Comparison of ENCODE assay signal across 27 cellular contexts in genomic region chr2:35220471-35220870, GRCh38.
DNase-seq lines count a peak whose midpoint lies in the region; ATAC-seq and TF ChIP-seq lines count a peak whose summit lies in the region.
"Had no signal": no experiment of that assay in that cellular context is flagged by ENCODE, and none has a peak within 500 bp of the region (broad histone marks: within the 10 kb centered on the region; RNA-seq: fewer than 3 reads in every experiment).

No MANE protein-coding gene starts in this region.

- TF ChIP-seq CTCF in PC-9 (conservative IDR thresholded peaks at IDR 0.05), result no peak
- TF ChIP-seq CTCF in epithelial cell of proximal tubule (conservative IDR thresholded peaks at IDR 0.05; ENCODE audit: low read depth, low read length), result no peak
- TF ChIP-seq CTCF in gastroesophageal sphincter (IDR thresholded peaks at IDR 0.05), result no peak

- no peak for ATAC-seq in gastroesophageal sphincter
- ATAC-seq in GM21737 (IDR thresholded peaks at IDR 0.05; ENCODE audit: unreplicated experiment), result no peak
- ATAC-seq: activated T-cell treated with anti-CD3 and anti-CD28 coated beads, Interleukin-2, amount 50 U/mL, for 72 hours; heart right ventricle; left ventricle myocardium superior; natural killer cell; SK-N-SH treated with all-trans-retinoic acid at 6 μM for 48 hours; upper lobe of right lung had no signal

- no peaks in the 10 kb centered on the region for H3K36me3 ChIP-seq in PC-9 (ENCODE audit: low read depth)
- no peaks in the 10 kb centered on the region for H3K36me3 ChIP-seq in gastroesophageal sphincter
- H3K36me3 ChIP-seq: heart right ventricle, MG63, upper lobe of right lung had no signal

- POLR2A ChIA-PET in PC-9 (lab: Charles Lee; ENCODE audit: unreplicated experiment), result no interaction called here

- DNase-seq in DMS53 (lab: John Stamatoyannopoulos, UW), result peak; percentile 51
- DNase-seq in DMS53 treated with DMSO at 0.1 percent for 48 hours (lab: John Stamatoyannopoulos, UW; ENCODE audit: unreplicated experiment), result no peak
- peak; percentile 0 to 38 for DNase-seq in PC-9
- DNase-seq in epithelial cell of proximal tubule (ENCODE audit: low read depth), result peak; percentile 10
- DNase-seq in renal cortical epithelial cell (ENCODE audit: low read depth), result peak; percentile 64
- no peak for DNase-seq in LoVo (ENCODE audit: low spot score)
- DNase-seq: activated CD4-positive, alpha-beta T cell treated with anti-CD3 and anti-CD28 coated beads, Interleukin-2, amount 10 ng/mL, durations not matched to agents 24 days and 14 days; activated naive CD4-positive, alpha-beta T cell treated with anti-CD3 and anti-CD28 coated beads for 36 hours; activated T-cell treated with anti-CD3 and anti-CD28 coated beads, Interleukin-2, amount 50 U/mL, for 72 hours; amniotic stem cell; CD4-positive, alpha-beta T cell; HCEC 1CT; heart right ventricle; left ventricle myocardium superior; MG63; natural killer cell; NCI-H146; NCI-H524; retina; small intestine; stimulated activated CD4-positive, alpha-beta T cell treated with anti-CD3 and anti-CD28 coated beads, Interleukin-2, amount 100 ng/mL, for 24 hours; T-helper 2 cell; upper lobe of right lung had no signal

- H3K79me2 ChIP-seq in PC-9 (ENCODE audit: low read depth), result no peaks in the 10 kb centered on the region

- BruUV-seq in PC-9 (replicated peaks; lab: Mats Ljungman, UMichigan), result no TSS peak

- H3K4me3 ChIP-seq in PC-9 (no peak overlapping the region), epithelial cell of proximal tubule (ENCODE audit: low read depth, low read length) (no peak overlapping the region), gastroesophageal sphincter (no peak overlapping the region)
- H3K4me3 ChIP-seq: heart right ventricle, MG63, upper lobe of right lung had no signal

- 74 to 86% methylated on average over 2 of the region's 2 CpGs for WGBS in gastroesophageal sphincter (ENCODE audit: low coverage in 1 of 2), 2 donors

- no peak overlapping the region for H3K4me2 ChIP-seq in PC-9

- H3K27me3 ChIP-seq in PC-9 (ENCODE audit: insufficient read depth, low read depth) (no peaks in the 10 kb centered on the region), gastroesophageal sphincter (no peaks in the 10 kb centered on the region)
- H3K27me3 ChIP-seq: heart right ventricle, MG63, upper lobe of right lung had no signal

- H2AFZ ChIP-seq in PC-9, result no peak overlapping the region

- 0 out of 2 replicates have a peak, but pooled peaks cover 2% of the 10 kb centered on the region for H3K9me2 ChIP-seq in PC-9 (ENCODE audit: insufficient read depth)

- H3K4me1 ChIP-seq in PC-9 (replicated peaks; ENCODE audit: insufficient read depth), result no peaks in the 10 kb centered on the region
- no peaks in the 10 kb centered on the region for H3K4me1 ChIP-seq in gastroesophageal sphincter
- H3K4me1 ChIP-seq: heart right ventricle, upper lobe of right lung had no signal

- no peaks in the 10 kb centered on the region for H3F3A ChIP-seq in PC-9 (ENCODE audit: insufficient read depth, low read depth)

- TF ChIP-seq POLR2A in gastroesophageal sphincter (IDR thresholded peaks at IDR 0.05), result no peak

- no peaks in the 10 kb centered on the region for H4K20me1 ChIP-seq in PC-9 (ENCODE audit: insufficient read depth)

- CTCF ChIA-PET in PC-9 (lab: Charles Lee), result no interaction called here

- H3K27ac ChIP-seq in PC-9 (no peak overlapping the region), gastroesophageal sphincter (no peak overlapping the region)
- H3K27ac ChIP-seq: 22Rv1, heart right ventricle, upper lobe of right lung had no signal

- TF ChIP-seq EP300 in gastroesophageal sphincter (IDR thresholded peaks at IDR 0.05), result no peak

- H3K9me3 ChIP-seq in PC-9 (ENCODE audit: insufficient read depth, low read depth) (peaks cover 9% of the 10 kb centered on the region; the same call in 1 of the 2 replicates), gastroesophageal sphincter (no peaks in the 10 kb centered on the region)
- H3K9me3 ChIP-seq: MG63, upper lobe of right lung had no signal

- intact Hi-C loops in PC-9 (cut with micrococcal nuclease; ENCODE audit: unreplicated experiment), result no loop called here

Comparison
In these comparisons a context has a peak if more than half of its experiments do, and no peak if none do; other contexts are left out.
1. DNase-seq: peak in DMS53 (single experiment), PC-9 (2 of 2), epithelial cell of proximal tubule (single experiment) and renal cortical epithelial cell (single experiment); none in DMS53 treated with DMSO at 0.1 percent for 48 hours (single experiment) and LoVo (single experiment).